ENCODE assay signal across 8 cellular contexts in the genomic region with DNA sequence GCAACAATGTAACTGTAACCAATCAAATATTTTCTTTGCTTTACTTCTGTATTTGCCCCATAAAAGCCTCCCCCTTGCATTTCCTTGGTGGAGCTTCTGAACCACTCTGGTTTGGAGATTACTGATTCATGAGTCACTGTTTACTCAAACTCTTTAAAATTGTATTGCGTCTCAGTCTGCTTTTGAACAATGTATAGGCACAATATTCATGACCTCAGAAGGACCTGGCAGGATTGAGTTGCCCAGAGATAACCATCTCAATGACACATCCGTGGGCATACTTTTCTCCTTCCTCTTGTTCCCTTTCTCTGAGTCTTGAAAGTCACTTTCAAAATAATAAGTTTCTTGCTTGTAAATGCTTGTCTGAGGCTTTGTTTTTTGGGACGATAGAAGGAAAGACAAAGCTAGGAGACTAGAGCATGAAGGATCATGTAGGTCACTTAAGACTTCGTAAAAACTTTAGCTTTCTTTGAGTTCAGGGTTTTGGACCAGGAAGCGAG. TPM values are rescaled to one million over a fixed set of nuclear protein-coding genes. Genes with fewer than 3 reads are reported as not detected.
A peak's percentile ranks its signal among the peaks of the same experiment; 100 is the strongest.
DNase-seq lines count a peak whose midpoint lies in the region; ATAC-seq, FAIRE-seq and TF ChIP-seq lines count a peak whose summit lies in the region.
"Had no signal": no experiment of that assay in that cellular context is flagged by ENCODE, and none has a peak within 500 bp of the region (broad histone marks: within the 10 kb centered on the region; RNA-seq: fewer than 3 reads in every experiment).

No MANE protein-coding gene starts in this region.

- H3K4me3 ChIP-seq in pancreas (no peak overlapping the region), ovary (no peak overlapping the region)

- TF ChIP-seq POLR2A in ovary (IDR thresholded peaks at IDR 0.05), result no peak

- DNase-seq in amniotic epithelial cell (ENCODE audit: low read depth) (peak; percentile 64), pancreas (no peak), mucosa of gallbladder (ENCODE audit: low spot score) (no peak), DMS 273 treated with DMSO at 0.1 percent for 48 hours (lab: John Stamatoyannopoulos, UW) (no peak), ovary (no peak)

- H3K4me1 ChIP-seq in pancreas (no peaks in the 10 kb centered on the region), ovary (ENCODE audit: insufficient read depth) (no peaks in the 10 kb centered on the region)

- no peak for TF ChIP-seq EP300 in ovary (IDR thresholded peaks at IDR 0.05)

- ATAC-seq in GM18870 (IDR thresholded peaks at IDR 0.05; ENCODE audit: unreplicated experiment) (peak; percentile 87), HG03469 (IDR thresholded peaks at IDR 0.05; ENCODE audit: unreplicated experiment) (peak; percentile 75), pancreas (peak in 3 of 4 donors; percentile 51 to 89 (median 70))

- TF ChIP-seq CTCF in pancreas (IDR thresholded peaks at IDR 0.05), result no peak
- TF ChIP-seq CTCF in ovary (IDR thresholded peaks at IDR 0.05), result no peak

- intact Hi-C loops in pancreas (cut with DNase I) (no loop called here), ovary (cut with DNase I) (no loop called here)

- peak; percentile 61 for FAIRE-seq in pancreas (lab: Jason Lieb, UNC)

- H3K27me3 ChIP-seq in pancreas, result no peaks in the 10 kb centered on the region
- no peaks in the 10 kb centered on the region for H3K27me3 ChIP-seq in ovary

- H3K27ac ChIP-seq in pancreas, result peak overlapping the region in 1 of 4 donors; percentile 49
- no peak overlapping the region for H3K27ac ChIP-seq in ovary

- H3K9me3 ChIP-seq in pancreas (no peaks in the 10 kb centered on the region), ovary (no peaks in the 10 kb centered on the region)

- H3K36me3 ChIP-seq in pancreas, result no peaks in the 10 kb centered on the region
- H3K36me3 ChIP-seq in ovary, result no peaks in the 10 kb centered on the region

- WGBS in pancreas, 2 donors, result 60 to 63% methylated on average over 5 of the region's 5 CpGs
- 73 to 77% (median 73%) methylated on average over 5 of the region's 5 CpGs for WGBS in ovary, 3 donors

RNA-seq across cellular contexts. Expression of gene POU1F1, which starts 57.1 kb away (rescaled TPM):
- total RNA-seq in pancreas (not detected), mucosa of gallbladder (not detected), ovary (not detected)
- polyA plus RNA-seq in pancreas (not detected), ovary (not detected)
- total RNA-seq: neural crest cell had no signal
